In genomic region chr9:98780059-98780749, GRCh38 we compare ENCODE assay signal across 10 cellular contexts.
"Had no signal": no experiment of that assay in that cellular context is flagged by ENCODE, and none has a peak within 500 bp of the region (broad histone marks: within the 10 kb centered on the region; RNA-seq: fewer than 3 reads in every experiment).

No MANE protein-coding gene starts in this region.

- H3K4me1 ChIP-seq: spleen had no signal

- H3K27me3 ChIP-seq: esophagus squamous epithelium, spleen had no signal

- H3K4me1 Mint-ChIP-seq: activated CD4-positive, alpha-beta T cell treated with anti-CD3 and anti-CD28 coated beads, Interleukin-2, amount 10 ng/mL, durations not matched to agents 24 days and 14 days; stimulated activated naive B cell treated with anti-CD40 and anti-IgM and Interleukin-4, amounts not matched to agents 10 μg/mL and 1 μg/mL and 100 μg/mL, for 72 hours; T-cell had no signal

- H3K9me3 ChIP-seq: esophagus squamous epithelium, spleen had no signal

- ATAC-seq: natural killer cell; stimulated activated naive B cell treated with anti-CD40 and anti-IgM and Interleukin-4, amounts not matched to agents 10 μg/mL and 1 μg/mL and 100 μg/mL, for 72 hours; T-cell had no signal

- H3K9me3 Mint-ChIP-seq: activated CD4-positive, alpha-beta T cell treated with anti-CD3 and anti-CD28 coated beads, Interleukin-2, amount 10 ng/mL, durations not matched to agents 24 days and 14 days; natural killer cell; stimulated activated naive B cell treated with anti-CD40 and anti-IgM and Interleukin-4, amounts not matched to agents 10 μg/mL and 1 μg/mL and 100 μg/mL, for 72 hours; T-cell had no signal

- H3K27ac ChIP-seq: esophagus squamous epithelium, spleen had no signal

- H3K27me3 Mint-ChIP-seq: activated CD4-positive, alpha-beta T cell treated with anti-CD3 and anti-CD28 coated beads, Interleukin-2, amount 10 ng/mL, durations not matched to agents 24 days and 14 days; activated naive CD8-positive, alpha-beta T cell; stimulated activated naive B cell treated with anti-CD40 and anti-IgM and Interleukin-4, amounts not matched to agents 10 μg/mL and 1 μg/mL and 100 μg/mL, for 72 hours; T-cell had no signal

- H3K4me3 ChIP-seq: esophagus squamous epithelium, spleen had no signal

- H3K27ac Mint-ChIP-seq: activated CD4-positive, alpha-beta T cell treated with anti-CD3 and anti-CD28 coated beads, Interleukin-2, amount 10 ng/mL, durations not matched to agents 24 days and 14 days; activated naive CD8-positive, alpha-beta T cell; natural killer cell; stimulated activated naive B cell treated with anti-CD40 and anti-IgM and Interleukin-4, amounts not matched to agents 10 μg/mL and 1 μg/mL and 100 μg/mL, for 72 hours; T-cell had no signal

- H3K4me3 Mint-ChIP-seq: activated CD4-positive, alpha-beta T cell treated with anti-CD3 and anti-CD28 coated beads, Interleukin-2, amount 10 ng/mL, durations not matched to agents 24 days and 14 days; activated naive CD8-positive, alpha-beta T cell; natural killer cell; stimulated activated naive B cell treated with anti-CD40 and anti-IgM and Interleukin-4, amounts not matched to agents 10 μg/mL and 1 μg/mL and 100 μg/mL, for 72 hours; T-cell had no signal

- DNase-seq: activated CD4-positive, alpha-beta T cell treated with anti-CD3 and anti-CD28 coated beads, Interleukin-2, amount 10 ng/mL, durations not matched to agents 24 days and 14 days; activated CD8-positive, alpha-beta memory T cell treated with anti-CD3 and anti-CD28 coated beads for 24 hours; dermis blood vessel endothelial cell; effector memory CD4-positive, alpha-beta T cell; esophagus squamous epithelium; natural killer cell; spleen; stimulated activated naive B cell treated with anti-CD40 and anti-IgM and Interleukin-4, amounts not matched to agents 10 μg/mL and 1 μg/mL and 100 μg/mL, for 72 hours; T-cell had no signal

- H3K36me3 Mint-ChIP-seq: natural killer cell had no signal
